ENCODE assay signal across 8 cellular contexts in the genomic region with DNA sequence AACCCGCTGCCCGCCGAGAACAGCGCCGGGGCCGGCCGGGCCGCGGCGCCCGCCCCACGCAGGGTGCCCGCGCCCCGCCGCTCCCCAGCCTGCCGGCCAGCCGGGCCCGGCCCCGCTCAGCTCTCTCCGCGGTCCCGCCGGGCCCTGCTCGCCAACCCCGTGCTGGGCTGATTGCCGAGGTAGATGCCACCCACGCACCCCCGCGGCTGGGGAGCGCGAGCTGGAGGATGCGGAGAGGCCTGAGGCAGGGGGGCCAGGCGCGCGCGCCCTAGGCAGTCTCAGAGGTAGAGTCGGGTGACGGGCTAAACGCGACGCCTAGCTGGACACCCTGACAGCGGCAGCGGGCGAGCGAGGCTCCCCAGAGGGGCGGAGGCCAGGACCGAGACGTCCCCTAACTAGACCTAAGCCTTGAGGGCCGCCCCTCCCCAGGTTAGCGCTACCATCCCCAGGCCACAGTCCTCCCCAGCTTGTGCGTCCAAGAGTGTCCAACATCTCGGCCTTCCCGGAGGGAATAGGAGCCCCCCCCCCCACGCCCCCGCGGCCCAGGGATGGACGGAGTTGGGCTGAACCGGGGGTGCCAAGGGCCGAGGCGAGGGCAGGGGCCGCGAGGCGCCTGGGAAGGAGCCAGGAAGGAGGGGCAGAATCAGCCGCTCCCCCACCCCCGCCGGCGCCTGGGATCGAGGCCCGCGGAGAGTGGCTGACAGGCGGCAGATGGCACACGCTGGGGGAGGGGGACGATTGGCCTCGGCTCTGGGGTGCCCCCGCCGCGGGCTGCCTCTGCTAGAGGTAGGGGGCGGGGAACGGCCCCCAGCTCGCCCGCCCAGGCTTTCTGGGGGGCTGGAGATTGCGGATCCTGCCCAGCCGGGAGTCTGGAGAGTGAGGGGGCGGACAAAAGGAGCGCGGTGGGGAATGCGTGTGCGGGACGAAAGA. TPM values are rescaled to one million over a fixed set of nuclear protein-coding genes. Genes with fewer than 3 reads are reported as not detected.
A peak's percentile ranks its signal among the peaks of the same experiment; 100 is the strongest.
DNase-seq lines count a peak whose midpoint lies in the region; ATAC-seq, FAIRE-seq and TF ChIP-seq lines count a peak whose summit lies in the region.

No MANE protein-coding gene starts in this region.

- no peak for TF ChIP-seq CTCF in A673 (conservative IDR thresholded peaks at IDR 0.05; ENCODE audit: low read depth, low read length)

- no peaks in the 10 kb centered on the region for H3K9me3 ChIP-seq in A673 (ENCODE audit: low read depth, low read length, poor library complexity, severe bottlenecking)
- no peaks in the 10 kb centered on the region for H3K9me3 ChIP-seq in adipocyte (ENCODE audit: control insufficient read depth, low read length)
- H3K9me3 ChIP-seq in skeletal muscle satellite cell (replicated peaks; ENCODE audit: low read length): no peaks in the 10 kb centered on the region

- peak overlapping the region; percentile 87 for H3K4me2 ChIP-seq in skeletal muscle satellite cell (ENCODE audit: low read length)

- ATAC-seq in HG02571 (IDR thresholded peaks at IDR 0.05; ENCODE audit: unreplicated experiment) (no peak), HG03460 (IDR thresholded peaks at IDR 0.05; ENCODE audit: unreplicated experiment) (no peak)

- DNase-seq in A673 (ENCODE audit: low spot score) (peak; percentile 75), HTR-8/SVneo (ENCODE audit: insufficient read length, low spot score) (no peak), adipocyte (ENCODE audit: low read depth) (peak; percentile 80)
- DNase-seq in central memory CD4-positive, alpha-beta T cell: no peak

- peaks cover 30% of the 10 kb centered on the region for H3K4me1 ChIP-seq in A673 (ENCODE audit: insufficient read depth, low read length, poor library complexity, severe bottlenecking)
- H3K4me1 ChIP-seq in adipocyte (ENCODE audit: control insufficient read depth, insufficient read depth, low read length): peaks cover 10% of the 10 kb centered on the region
- peaks cover 13% of the 10 kb centered on the region for H3K4me1 ChIP-seq in skeletal muscle satellite cell (ENCODE audit: control insufficient read depth, insufficient read depth, low read length)

- H3K4me3 ChIP-seq in A673 (ENCODE audit: low read depth, low read length, poor library complexity, severe bottlenecking) (peak overlapping the region; percentile 77), adipocyte (ENCODE audit: low read length) (peak overlapping the region; percentile 78), iPS-11a (ENCODE audit: low read depth, low read length) (peak overlapping the region; percentile 48), skeletal muscle satellite cell (ENCODE audit: low read length) (peak overlapping the region; percentile 60)

- POLR2A ChIA-PET in A673 (lab: Charles Lee; ENCODE audit: low non-redundant PET): no interaction called here

- H3K27me3 ChIP-seq in A673 (replicated peaks; ENCODE audit: insufficient read depth, low read depth, low read length, poor library complexity) (no peaks in the 10 kb centered on the region), adipocyte (replicated peaks; ENCODE audit: control insufficient read depth, insufficient read depth, low read length) (peaks cover 3% of the 10 kb centered on the region), skeletal muscle satellite cell (ENCODE audit: control insufficient read depth, insufficient read depth, low read length) (peaks cover 48% of the 10 kb centered on the region)

- intact Hi-C loops in A673 (cut with micrococcal nuclease; ENCODE audit: unreplicated experiment): loop anchor here (5.0 kb wide), 3 partner anchors 101 to 366 kb away; no protein-coding TSS in a partner anchor

- CTCF ChIA-PET in A673 (lab: Charles Lee): interaction anchor here (0.7 to 2.0 kb wide), 4 partner anchors 11 to 948 kb away, joined by 3 to 11 read pairs (median 6); no protein-coding TSS in a partner anchor

- H3K9ac ChIP-seq in adipocyte (ENCODE audit: low read length) (peak overlapping the region; percentile 82), skeletal muscle satellite cell (ENCODE audit: low read depth, low read length) (no peak overlapping the region)

- BruUV-seq in A673 (replicated peaks; lab: Mats Ljungman, UMichigan): no TSS peak

- FAIRE-seq in HTR-8/SVneo (lab: Jason Lieb, UNC): peak; percentile 16

- H3K27ac ChIP-seq in A673 (ENCODE audit: low read depth, low read length, poor library complexity, severe bottlenecking): peak overlapping the region; percentile 28

- no peaks in the 10 kb centered on the region for H3K36me3 ChIP-seq in A673 (ENCODE audit: insufficient read depth, low read length, poor library complexity, severe bottlenecking)
- H3K36me3 ChIP-seq in adipocyte (ENCODE audit: control insufficient read depth, insufficient read depth, low read length, severe bottlenecking): no peaks in the 10 kb centered on the region
- H3K36me3 ChIP-seq in skeletal muscle satellite cell (ENCODE audit: insufficient read depth, low read length): no peaks in the 10 kb centered on the region

RNA-seq across cellular contexts. Expression of gene ZNF423, which starts 2.6 kb away (rescaled TPM):
- 11.1 and 12.5 TPM in 2 replicates for total RNA-seq in A673 (2021)
- 1.0 and 1.3 TPM in 2 replicates for total RNA-seq in skeletal muscle satellite cell (2012; rRNA removed)

Comparison
In these comparisons a context has a peak if more than half of its experiments do, and no peak if none do; other contexts are left out.
1. DNase-seq: peak in A673 (single experiment) and adipocyte (single experiment); none in HTR-8/SVneo (single experiment) and central memory CD4-positive, alpha-beta T cell (single experiment).
2. Peak in every context shown above with its lines, with median percentiles within 50 percentile points of each other: H3K4me3 ChIP-seq.